Comparison of ENCODE assay signal across 20 cellular contexts in the genomic region with DNA sequence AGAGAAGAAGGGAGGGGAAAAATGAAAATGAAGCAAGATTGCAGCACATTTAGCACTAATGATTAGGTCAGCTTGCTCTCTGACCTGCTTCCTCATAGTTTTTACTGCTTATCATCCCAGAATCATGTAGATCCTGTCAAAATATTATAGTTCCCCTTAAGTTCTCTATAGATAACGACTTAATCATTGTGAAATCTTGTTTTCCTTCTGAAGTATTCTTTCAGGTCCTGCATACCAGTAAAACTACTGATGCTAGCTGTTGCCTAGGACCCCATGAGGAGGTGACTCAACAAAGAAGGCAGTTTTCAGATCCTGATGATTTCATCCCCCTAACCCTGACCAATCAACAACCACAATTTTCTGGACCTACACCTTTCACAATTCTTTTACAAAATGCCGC.
"Had no signal": no experiment of that assay in that cellular context is flagged by ENCODE, and none has a peak within 500 bp of the region (broad histone marks: within the 10 kb centered on the region; RNA-seq: fewer than 3 reads in every experiment).

No MANE protein-coding gene starts in this region.

- H3K4me3 ChIP-seq: adrenal gland, left lung, mucosa of descending colon, sigmoid colon, thoracic aorta had no signal

- DNase-seq: activated CD4-positive, alpha-beta T cell treated with anti-CD3 and anti-CD28 coated beads for 48 hours; activated CD8-positive, alpha-beta T cell treated with anti-CD3 and anti-CD28 coated beads for 36 hours; activated effector memory CD4-positive, alpha-beta T cell treated with Interleukin-2 at 50 U/mL for 16 hours; activated T-cell treated with anti-CD3 and anti-CD28 coated beads, Interleukin-2, amount 50 U/mL, for 4 hours; adrenal gland; dermis blood vessel endothelial cell; left lung; mammary epithelial cell; mucosa of descending colon; naive thymus-derived CD4-positive, alpha-beta T cell; sigmoid colon; stimulated activated CD4-positive, alpha-beta T cell treated with anti-CD3 and anti-CD28 coated beads, Interleukin-1b, Interleukin-23, amount 100 ng/mL, for 48 hours had no signal

- H3K27me3 Mint-ChIP-seq: activated CD8-positive, alpha-beta T cell treated with anti-CD3 and anti-CD28 coated beads for 36 hours; activated naive CD4-positive, alpha-beta T cell treated with anti-CD3 and anti-CD28 coated beads, Interleukin-2, amount 50 U/mL, for 24 hours; central memory CD8-positive, alpha-beta T cell; naive thymus-derived CD4-positive, alpha-beta T cell had no signal

- H3K4me1 ChIP-seq: adrenal gland, left lung, parathyroid adenoma, sigmoid colon had no signal

- H3K4me3 Mint-ChIP-seq: activated CD8-positive, alpha-beta T cell treated with anti-CD3 and anti-CD28 coated beads for 36 hours; activated naive CD4-positive, alpha-beta T cell treated with anti-CD3 and anti-CD28 coated beads, Interleukin-2, amount 50 U/mL, for 24 hours; activated T-cell treated with anti-CD3 and anti-CD28 coated beads, Interleukin-2, amount 50 U/mL, for 4 hours; brain; central memory CD8-positive, alpha-beta T cell; naive thymus-derived CD4-positive, alpha-beta T cell; T-helper 1 cell treated with Interleukin-12 subunit alpha and Interleukin-12 subunit beta and Interleukin-4 antibody, amounts not matched to agents 30 μg/mL and 1 μg/mL, for 36 hours; WTC11 had no signal

- H3K9me3 Mint-ChIP-seq: activated naive CD4-positive, alpha-beta T cell treated with anti-CD3 and anti-CD28 coated beads, Interleukin-2, amount 50 U/mL, for 24 hours; WTC11 had no signal

- H3K79me2 ChIP-seq: parathyroid adenoma had no signal

- ATAC-seq: activated CD8-positive, alpha-beta T cell treated with anti-CD3 and anti-CD28 coated beads for 36 hours; activated T-cell treated with anti-CD3 and anti-CD28 coated beads, Interleukin-2, amount 50 U/mL, for 4 hours; left lung; mucosa of descending colon; naive thymus-derived CD4-positive, alpha-beta T cell; WTC11 had no signal

- H3K27ac ChIP-seq: adrenal gland, left lung, parathyroid adenoma, sigmoid colon, thoracic aorta had no signal

- H3K27ac Mint-ChIP-seq: activated CD8-positive, alpha-beta T cell treated with anti-CD3 and anti-CD28 coated beads for 36 hours; activated naive CD4-positive, alpha-beta T cell treated with anti-CD3 and anti-CD28 coated beads, Interleukin-2, amount 50 U/mL, for 24 hours; brain; naive thymus-derived CD4-positive, alpha-beta T cell; T-helper 1 cell treated with Interleukin-12 subunit alpha and Interleukin-12 subunit beta and Interleukin-4 antibody, amounts not matched to agents 30 μg/mL and 1 μg/mL, for 36 hours; WTC11 had no signal

- H3K27me3 ChIP-seq: adrenal gland, left lung, sigmoid colon had no signal

- FAIRE-seq: keratinocyte had no signal

- H3K36me3 ChIP-seq: adrenal gland, left lung, sigmoid colon, thoracic aorta had no signal

- H3K36me3 Mint-ChIP-seq: activated naive CD4-positive, alpha-beta T cell treated with anti-CD3 and anti-CD28 coated beads, Interleukin-2, amount 50 U/mL, for 24 hours; brain; WTC11 had no signal

- H3K9me3 ChIP-seq: adrenal gland, left lung, mucosa of descending colon, sigmoid colon, thoracic aorta had no signal

- H3K9ac ChIP-seq: parathyroid adenoma had no signal

- H3K4me1 Mint-ChIP-seq: activated naive CD4-positive, alpha-beta T cell treated with anti-CD3 and anti-CD28 coated beads, Interleukin-2, amount 50 U/mL, for 24 hours; brain; central memory CD8-positive, alpha-beta T cell; WTC11 had no signal

- H2AFZ ChIP-seq: parathyroid adenoma had no signal
